Comparison of ENCODE assay signal across 11 cellular contexts in genomic region chr6:53986721-53987526, GRCh38.
DNase-seq lines count a peak whose midpoint lies in the region; TF ChIP-seq lines count a peak whose summit lies in the region.
"Had no signal": no experiment of that assay in that cellular context is flagged by ENCODE, and none has a peak within 500 bp of the region (broad histone marks: within the 10 kb centered on the region; RNA-seq: fewer than 3 reads in every experiment).

No MANE protein-coding gene starts in this region.

- DNase-seq in HCEC 1CT (peak; percentile 15), RPMI7951 (ENCODE audit: low read depth) (peak; percentile 52), foreskin fibroblast (peak; percentile 28 to 69), osteoblast (ENCODE audit: insufficient read length, low spot score, missing footprints) (no peak), ovary (no peak), amniotic stem cell (lab: John Stamatoyannopoulos, UW) (no peak), hippocampal formation (lab: John Stamatoyannopoulos, UW) (no peak), mesothelial cell of epicardium (ENCODE audit: low spot score in 2 of 2, unreplicated experiment in 2 of 2) (no peak)

- TF ChIP-seq POLR2A in ovary (IDR thresholded peaks at IDR 0.05): no peak

- H3K4me3 ChIP-seq in foreskin fibroblast (ENCODE audit: low read depth in 1 of 2, low read length in 2 of 2) (peak overlapping the region in 1 of 2 donors; percentile 5), osteoblast (ENCODE audit: insufficient read depth, low read length) (no peak overlapping the region), ovary (no peak overlapping the region)

- H3K4me2 ChIP-seq in osteoblast (ENCODE audit: insufficient read depth, low read length): no peak overlapping the region

- H3K27ac Mint-ChIP-seq in mesothelial cell of epicardium: no peak overlapping the region
- H3K27ac Mint-ChIP-seq: activated CD8-positive, alpha-beta T cell treated with anti-CD3 and anti-CD28 coated beads for 36 hours; activated naive CD8-positive, alpha-beta T cell treated with anti-CD3 and anti-CD28 coated beads, Interleukin-2, amount 50 U/mL, for 24 hours; natural killer cell treated with Interleukin-12 subunit alpha and Interleukin-12 subunit beta and Interleukin-15 and Interleukin-18, amount 100 ng/mL, for 72 hours had no signal

- intact Hi-C loops in ovary (cut with DNase I): no loop called here

- H3K9me3 ChIP-seq in osteoblast (ENCODE audit: low read depth, low read length): no peaks in the 10 kb centered on the region
- H3K9me3 ChIP-seq in ovary: no peaks in the 10 kb centered on the region

- no peaks in the 10 kb centered on the region for H4K20me1 ChIP-seq in osteoblast (ENCODE audit: insufficient read depth, low read length)

- TF ChIP-seq EP300 in ovary (IDR thresholded peaks at IDR 0.05): no peak

- H3K27ac ChIP-seq in osteoblast (ENCODE audit: low read depth, low read length) (no peak overlapping the region), ovary (no peak overlapping the region)

- peaks cover 10% of the 10 kb centered on the region for H3K4me1 Mint-ChIP-seq in mesothelial cell of epicardium
- H3K4me1 Mint-ChIP-seq: activated naive CD8-positive, alpha-beta T cell treated with anti-CD3 and anti-CD28 coated beads, Interleukin-2, amount 50 U/mL, for 24 hours had no signal

- WGBS in ovary, 3 donors: 73 to 81% (median 78%) methylated on average over 10 of the region's 10 CpGs

- no peaks in the 10 kb centered on the region for H3K9me3 Mint-ChIP-seq in mesothelial cell of epicardium
- H3K9me3 Mint-ChIP-seq: activated CD8-positive, alpha-beta T cell treated with anti-CD3 and anti-CD28 coated beads for 36 hours; activated naive CD8-positive, alpha-beta T cell treated with anti-CD3 and anti-CD28 coated beads, Interleukin-2, amount 50 U/mL, for 24 hours; natural killer cell treated with Interleukin-12 subunit alpha and Interleukin-12 subunit beta and Interleukin-15 and Interleukin-18, amount 100 ng/mL, for 72 hours had no signal

- TF ChIP-seq CTCF in foreskin fibroblast (IDR thresholded peaks at IDR 0.05; ENCODE audit: low read depth, low read length) (no peak), osteoblast (IDR thresholded peaks at IDR 0.05; ENCODE audit: extremely low read depth, low read depth, low read length) (no peak), ovary (IDR thresholded peaks at IDR 0.05) (no peak), mesothelial cell of epicardium (IDR thresholded peaks at IDR 0.05; ENCODE audit: unreplicated experiment) (no peak)

- peaks cover 1% of the 10 kb centered on the region for H3K27me3 Mint-ChIP-seq in mesothelial cell of epicardium (ENCODE audit: low read depth)
- H3K27me3 Mint-ChIP-seq: activated CD8-positive, alpha-beta T cell treated with anti-CD3 and anti-CD28 coated beads for 36 hours had no signal

- H3K79me2 ChIP-seq in osteoblast (ENCODE audit: insufficient read depth, low read length): no peaks in the 10 kb centered on the region

- H3K4me1 ChIP-seq in osteoblast (ENCODE audit: insufficient read depth, low read length) (peaks cover 42% of the 10 kb centered on the region), ovary (ENCODE audit: insufficient read depth) (no peaks in the 10 kb centered on the region)

- H3K4me3 Mint-ChIP-seq in mesothelial cell of epicardium: no peak overlapping the region
- H3K4me3 Mint-ChIP-seq: activated CD8-positive, alpha-beta T cell treated with anti-CD3 and anti-CD28 coated beads for 36 hours; activated naive CD8-positive, alpha-beta T cell treated with anti-CD3 and anti-CD28 coated beads, Interleukin-2, amount 50 U/mL, for 24 hours; natural killer cell treated with Interleukin-12 subunit alpha and Interleukin-12 subunit beta and Interleukin-15 and Interleukin-18, amount 100 ng/mL, for 72 hours had no signal

- peak overlapping the region; percentile 31 for H2AFZ ChIP-seq in osteoblast (ENCODE audit: low read length)

- no peaks in the 10 kb centered on the region for H3K36me3 Mint-ChIP-seq in mesothelial cell of epicardium
- H3K36me3 Mint-ChIP-seq: natural killer cell treated with Interleukin-12 subunit alpha and Interleukin-12 subunit beta and Interleukin-15 and Interleukin-18, amount 100 ng/mL, for 72 hours had no signal

- H3K27me3 ChIP-seq in osteoblast (ENCODE audit: insufficient read depth, low read length) (no peaks in the 10 kb centered on the region), ovary (no peaks in the 10 kb centered on the region)

- H3K36me3 ChIP-seq in osteoblast (ENCODE audit: insufficient read depth, low read length) (no peaks in the 10 kb centered on the region), ovary (no peaks in the 10 kb centered on the region)

Comparison
In these comparisons a context has a peak if more than half of its experiments do, and no peak if none do; other contexts are left out.
1. DNase-seq: peak in HCEC 1CT (single experiment), RPMI7951 (single experiment) and foreskin fibroblast (2 of 2); none in osteoblast (single experiment), ovary (0 of 5), amniotic stem cell (single experiment), hippocampal formation (0 of 2) and mesothelial cell of epicardium (0 of 2).